1 cellular context compared by ENCODE assay signal in genomic region chr18:61939032-61939674, GRCh38.
TF ChIP-seq lines count a peak whose summit lies in the region.

No MANE protein-coding gene starts in this region.

TF ChIP-seq in GM12878, 131 proteins besides CTCF, POLR2A, EP300 and RAD21 (continued from another document):
- TF ChIP-seq ZBTB40 (IDR thresholded peaks at IDR 0.05; ENCODE audit: borderline replicate concordance) = no peak
- no peak for TF ChIP-seq NFXL1 (IDR thresholded peaks at IDR 0.05; ENCODE audit: borderline replicate concordance)
- TF ChIP-seq KLF5 (IDR thresholded peaks at IDR 0.05; ENCODE audit: partially characterized antibody) = no peak
- TF ChIP-seq HDAC6 (IDR thresholded peaks at IDR 0.05; ENCODE audit: unreplicated experiment) = no peak
- TF ChIP-seq IRF4 (IDR thresholded peaks at IDR 0.05; ENCODE audit: low read depth, low read length) = no peak
- no peak for TF ChIP-seq MYC (IDR thresholded peaks at IDR 0.05; ENCODE audit: insufficient read depth, insufficient read length, insufficient replicate concordance, low read length, severe bottlenecking)
- TF ChIP-seq, protein P1, sequence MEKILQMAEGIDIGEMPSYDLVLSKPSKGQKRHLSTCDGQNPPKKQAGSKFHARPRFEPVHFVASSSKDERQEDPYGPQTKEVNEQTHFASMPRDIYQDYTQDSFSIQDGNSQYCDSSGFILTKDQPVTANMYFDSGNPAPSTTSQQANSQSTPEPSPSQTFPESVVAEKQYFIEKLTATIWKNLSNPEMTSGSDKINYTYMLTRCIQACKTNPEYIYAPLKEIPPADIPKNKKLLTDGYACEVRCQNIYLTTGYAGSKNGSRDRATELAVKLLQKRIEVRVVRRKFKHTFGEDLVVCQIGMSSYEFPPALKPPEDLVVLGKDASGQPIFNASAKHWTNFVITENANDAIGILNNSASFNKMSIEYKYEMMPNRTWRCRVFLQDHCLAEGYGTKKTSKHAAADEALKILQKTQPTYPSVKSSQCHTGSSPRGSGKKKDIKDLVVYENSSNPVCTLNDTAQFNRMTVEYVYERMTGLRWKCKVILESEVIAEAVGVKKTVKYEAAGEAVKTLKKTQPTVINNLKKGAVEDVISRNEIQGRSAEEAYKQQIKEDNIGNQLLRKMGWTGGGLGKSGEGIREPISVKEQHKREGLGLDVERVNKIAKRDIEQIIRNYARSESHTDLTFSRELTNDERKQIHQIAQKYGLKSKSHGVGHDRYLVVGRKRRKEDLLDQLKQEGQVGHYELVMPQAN (conservative IDR thresholded peaks at IDR 0.05) = no peak
- no peak for TF ChIP-seq MEF2B (IDR thresholded peaks at IDR 0.05; ENCODE audit: partially characterized antibody, poor library complexity, severe bottlenecking)
- no peak for TF ChIP-seq EGR1 (IDR thresholded peaks at IDR 0.05; ENCODE audit: borderline replicate concordance in 1 of 2, low read depth in 2 of 2, low read length in 2 of 2)
- TF ChIP-seq CHD1 (IDR thresholded peaks at IDR 0.05; ENCODE audit: low read depth, low read length) = no peak
- no peak for TF ChIP-seq SREBF2 (IDR thresholded peaks at IDR 0.05; ENCODE audit: low read length)
- TF ChIP-seq RELA (IDR thresholded peaks at IDR 0.05; ENCODE audit: borderline replicate concordance, partially characterized antibody) = no peak
- no peak for TF ChIP-seq SP1 (IDR thresholded peaks at IDR 0.05; ENCODE audit: low read depth, low read length)
TF ChIP-seq in GM12878: peak in this region for 0.
